8 cellular contexts compared by ENCODE assay signal in genomic region chr3:51224843-51225242, GRCh38.
"Had no signal": no experiment of that assay in that cellular context is flagged by ENCODE, and none has a peak within 500 bp of the region (broad histone marks: within the 10 kb centered on the region; RNA-seq: fewer than 3 reads in every experiment).

No MANE protein-coding gene starts in this region.

- FAIRE-seq: HepG2, K562 had no signal

- ATAC-seq: HepG2, K562 had no signal

- H3K4me3 ChIP-seq: K562 had no signal

- DNase-seq: IMR-90, KBM-7, KG1 had no signal

- H3K4me1 Mint-ChIP-seq: IgD-negative memory B cell had no signal

- H3K27ac Mint-ChIP-seq: IgD-negative memory B cell had no signal

- H3K4me3 Mint-ChIP-seq: IgD-negative memory B cell had no signal

- H3K27ac ChIP-seq: HL-60, KMS-11 had no signal

- H3K27me3 Mint-ChIP-seq: IgD-negative memory B cell had no signal
